Comparison of ENCODE assay signal across 1 cellular context in genomic region chr22:24412274-24412673, GRCh38.
TF ChIP-seq lines count a peak whose summit lies in the region.

No MANE protein-coding gene starts in this region.

TF ChIP-seq in H1, 55 proteins besides CTCF, POLR2A, EP300 and RAD21:
- TF ChIP-seq SP4 (IDR thresholded peaks at IDR 0.05; ENCODE audit: low read length) (no peak), ATF2 (IDR thresholded peaks at IDR 0.05; ENCODE audit: low read length) (no peak), MAFK (IDR thresholded peaks at IDR 0.05; ENCODE audit: low read depth, low read length) (no peak), TAF1 (IDR thresholded peaks at IDR 0.05; ENCODE audit: low read depth, low read length) (no peak), RFX5 (IDR thresholded peaks at IDR 0.05; ENCODE audit: borderline replicate concordance, low read depth, low read length) (no peak), MAX (IDR thresholded peaks at IDR 0.05) (no peak), TAF7 (optimal IDR thresholded peaks at IDR 0.05; ENCODE audit: borderline replicate concordance, low read depth, low read length) (no peak), CBX5 (IDR thresholded peaks at IDR 0.05; ENCODE audit: low read depth, low read length) (no peak), RXRA (IDR thresholded peaks at IDR 0.05; ENCODE audit: insufficient read depth, low read depth, low read length) (no peak), SIRT6 (IDR thresholded peaks at IDR 0.05; ENCODE audit: low read length) (no peak)
